1 cellular context compared by ENCODE assay signal in the genomic region with DNA sequence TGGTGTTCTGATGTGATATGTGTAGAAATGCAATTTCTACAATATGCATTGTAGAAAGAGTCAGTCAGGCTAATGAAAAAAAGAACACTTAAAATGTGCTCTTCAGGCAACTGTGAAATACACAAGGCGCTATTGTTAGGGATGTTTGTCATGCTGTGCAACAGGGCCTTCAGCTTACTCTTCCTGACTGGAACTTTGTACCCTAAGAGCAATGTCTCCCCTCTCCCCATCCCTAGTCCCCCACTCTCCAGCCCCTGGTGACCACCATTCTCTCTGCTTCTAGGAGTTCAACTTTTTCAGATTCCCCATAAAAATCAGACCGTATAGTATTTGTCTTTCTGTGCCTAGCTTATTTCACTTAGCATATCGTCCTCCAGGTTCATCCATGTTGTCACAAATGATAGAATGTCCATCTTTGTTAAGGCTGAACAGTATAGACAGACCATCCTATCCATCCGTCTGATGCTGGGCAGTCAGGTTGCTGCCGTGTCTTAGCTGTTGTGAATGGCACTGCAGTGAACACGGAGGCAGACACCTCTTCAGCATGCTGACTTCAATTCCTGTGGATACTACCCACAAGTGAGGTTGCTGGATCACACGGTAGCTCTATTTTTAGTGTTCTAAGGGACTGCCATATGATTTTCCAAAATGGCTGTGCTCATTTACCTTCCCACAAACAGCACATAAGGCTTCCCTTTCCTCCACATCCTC.
TF ChIP-seq lines count a peak whose summit lies in the region.

No MANE protein-coding gene starts in this region.

TF ChIP-seq in HepG2, 621 proteins besides CTCF, POLR2A, EP300 and RAD21 (continued from another document and continues in another):
- TF ChIP-seq, protein P1, sequence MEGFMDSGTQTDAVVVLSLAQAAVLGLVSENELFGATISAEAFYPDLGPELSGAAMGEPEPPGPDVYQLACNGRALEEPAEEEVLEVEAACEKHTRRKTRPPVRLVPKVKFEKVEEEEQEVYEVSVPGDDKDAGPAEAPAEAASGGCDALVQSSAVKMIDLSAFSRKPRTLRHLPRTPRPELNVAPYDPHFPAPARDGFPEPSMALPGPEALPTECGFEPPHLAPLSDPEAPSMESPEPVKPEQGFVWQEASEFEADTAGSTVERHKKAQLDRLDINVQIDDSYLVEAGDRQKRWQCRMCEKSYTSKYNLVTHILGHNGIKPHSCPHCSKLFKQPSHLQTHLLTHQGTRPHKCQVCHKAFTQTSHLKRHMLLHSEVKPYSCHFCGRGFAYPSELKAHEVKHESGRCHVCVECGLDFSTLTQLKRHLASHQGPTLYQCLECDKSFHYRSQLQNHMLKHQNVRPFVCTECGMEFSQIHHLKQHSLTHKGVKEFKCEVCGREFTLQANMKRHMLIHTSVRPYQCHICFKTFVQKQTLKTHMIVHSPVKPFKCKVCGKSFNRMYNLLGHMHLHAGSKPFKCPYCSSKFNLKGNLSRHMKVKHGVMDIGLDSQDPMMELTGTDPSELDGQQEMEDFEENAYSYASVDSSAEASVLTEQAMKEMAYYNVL (CRISPR knock-in tag; IDR thresholded peaks at IDR 0.05; ENCODE audit: borderline replicate concordance), result peak; percentile 23; the same call in 1 of the 2 replicates
- TF ChIP-seq KDM1A (CRISPR knock-in tag; IDR thresholded peaks at IDR 0.05) (peak; percentile 17; the same call in 1 of the 2 replicates), RARA (CRISPR knock-in tag; IDR thresholded peaks at IDR 0.05) (peak; percentile 10; the same call in 1 of the 2 replicates), TARDBP (CRISPR knock-in tag; IDR thresholded peaks at IDR 0.05) (0 out of 2 replicates have a peak, but pooled peaks have one; percentile 5), ZNF180 (CRISPR knock-in tag; IDR thresholded peaks at IDR 0.05; ENCODE audit: borderline replicate concordance, low read depth) (no peak), ZNF674 (CRISPR knock-in tag; IDR thresholded peaks at IDR 0.05; ENCODE audit: low read depth) (no peak), RXRB (CRISPR knock-in tag; IDR thresholded peaks at IDR 0.05; ENCODE audit: borderline replicate concordance) (peak; percentile 16; the same call in 1 of the 2 replicates), BORCS8-MEF2B (CRISPR knock-in tag; IDR thresholded peaks at IDR 0.05) (no peak), FOXA1 (IDR thresholded peaks at IDR 0.05) (no peak), FOXA1 (CRISPR knock-in tag; IDR thresholded peaks at IDR 0.05) (0 out of 2 replicates have a peak, but pooled peaks have one; percentile 36), NCOR1 (IDR thresholded peaks at IDR 0.05; ENCODE audit: borderline replicate concordance, low read length) (peak; percentile 92), GATAD2A (CRISPR knock-in tag; IDR thresholded peaks at IDR 0.05) (peak; percentile 73), ELF3 (CRISPR knock-in tag; IDR thresholded peaks at IDR 0.05) (0 out of 2 replicates have a peak, but pooled peaks have one; percentile 36), HNRNPK (IDR thresholded peaks at IDR 0.05; ENCODE audit: low read depth, low read length, poor library complexity, severe bottlenecking) (peak; percentile 26), CEBPB (IDR thresholded peaks at IDR 0.05; ENCODE audit: borderline replicate concordance, low read depth, low read length) (peak; percentile 57; the same call in 1 of the 2 replicates), SALL1 (CRISPR knock-in tag; IDR thresholded peaks at IDR 0.05) (0 out of 2 replicates have a peak, but pooled peaks have one; percentile 29), ZMYM3 (CRISPR knock-in tag; IDR thresholded peaks at IDR 0.05) (peak; percentile 7; the same call in 1 of the 2 replicates), JUNB (CRISPR knock-in tag; IDR thresholded peaks at IDR 0.05; ENCODE audit: borderline replicate concordance) (no peak), ZNF883 (CRISPR knock-in tag; IDR thresholded peaks at IDR 0.05; ENCODE audit: not compliant biosample characterization) (no peak), THAP11 (CRISPR knock-in tag; IDR thresholded peaks at IDR 0.05) (peak; percentile 54), TBX2 (CRISPR knock-in tag; IDR thresholded peaks at IDR 0.05; ENCODE audit: borderline replicate concordance) (0 out of 2 replicates have a peak, but pooled peaks have one; percentile 50), SMARCE1 (IDR thresholded peaks at IDR 0.05; ENCODE audit: borderline replicate concordance) (no peak), SSRP1 (CRISPR knock-in tag; IDR thresholded peaks at IDR 0.05) (0 out of 2 replicates have a peak, but pooled peaks have one; percentile 38)
- TF ChIP-seq, protein P2, sequence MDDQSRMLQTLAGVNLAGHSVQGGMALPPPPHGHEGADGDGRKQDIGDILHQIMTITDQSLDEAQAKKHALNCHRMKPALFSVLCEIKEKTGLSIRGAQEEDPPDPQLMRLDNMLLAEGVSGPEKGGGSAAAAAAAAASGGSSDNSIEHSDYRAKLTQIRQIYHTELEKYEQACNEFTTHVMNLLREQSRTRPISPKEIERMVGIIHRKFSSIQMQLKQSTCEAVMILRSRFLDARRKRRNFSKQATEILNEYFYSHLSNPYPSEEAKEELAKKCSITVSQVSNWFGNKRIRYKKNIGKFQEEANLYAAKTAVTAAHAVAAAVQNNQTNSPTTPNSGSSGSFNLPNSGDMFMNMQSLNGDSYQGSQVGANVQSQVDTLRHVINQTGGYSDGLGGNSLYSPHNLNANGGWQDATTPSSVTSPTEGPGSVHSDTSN (CRISPR knock-in tag; IDR thresholded peaks at IDR 0.05; ENCODE audit: borderline replicate concordance), result no peak
- TF ChIP-seq, protein P3, sequence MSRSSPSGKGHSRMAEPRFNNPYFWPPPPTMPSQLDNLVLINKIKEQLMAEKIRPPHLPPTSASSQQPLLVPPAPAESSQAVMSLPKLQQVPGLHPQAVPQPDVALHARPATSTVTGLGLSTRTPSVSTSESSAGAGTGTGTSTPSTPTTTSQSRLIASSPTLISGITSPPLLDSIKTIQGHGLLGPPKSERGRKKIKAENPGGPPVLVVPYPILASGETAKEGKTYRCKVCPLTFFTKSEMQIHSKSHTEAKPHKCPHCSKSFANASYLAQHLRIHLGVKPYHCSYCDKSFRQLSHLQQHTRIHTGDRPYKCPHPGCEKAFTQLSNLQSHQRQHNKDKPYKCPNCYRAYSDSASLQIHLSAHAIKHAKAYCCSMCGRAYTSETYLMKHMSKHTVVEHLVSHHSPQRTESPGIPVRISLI (CRISPR knock-in tag; IDR thresholded peaks at IDR 0.05; ENCODE audit: borderline replicate concordance), result peak; percentile 35; the same call in 1 of the 2 replicates
- TF ChIP-seq, protein P4, sequence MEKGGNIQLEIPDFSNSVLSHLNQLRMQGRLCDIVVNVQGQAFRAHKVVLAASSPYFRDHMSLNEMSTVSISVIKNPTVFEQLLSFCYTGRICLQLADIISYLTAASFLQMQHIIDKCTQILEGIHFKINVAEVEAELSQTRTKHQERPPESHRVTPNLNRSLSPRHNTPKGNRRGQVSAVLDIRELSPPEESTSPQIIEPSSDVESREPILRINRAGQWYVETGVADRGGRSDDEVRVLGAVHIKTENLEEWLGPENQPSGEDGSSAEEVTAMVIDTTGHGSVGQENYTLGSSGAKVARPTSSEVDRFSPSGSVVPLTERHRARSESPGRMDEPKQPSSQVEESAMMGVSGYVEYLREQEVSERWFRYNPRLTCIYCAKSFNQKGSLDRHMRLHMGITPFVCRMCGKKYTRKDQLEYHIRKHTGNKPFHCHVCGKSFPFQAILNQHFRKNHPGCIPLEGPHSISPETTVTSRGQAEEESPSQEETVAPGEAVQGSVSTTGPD (CRISPR knock-in tag; IDR thresholded peaks at IDR 0.05), result no peak
- TF ChIP-seq, protein P5, sequence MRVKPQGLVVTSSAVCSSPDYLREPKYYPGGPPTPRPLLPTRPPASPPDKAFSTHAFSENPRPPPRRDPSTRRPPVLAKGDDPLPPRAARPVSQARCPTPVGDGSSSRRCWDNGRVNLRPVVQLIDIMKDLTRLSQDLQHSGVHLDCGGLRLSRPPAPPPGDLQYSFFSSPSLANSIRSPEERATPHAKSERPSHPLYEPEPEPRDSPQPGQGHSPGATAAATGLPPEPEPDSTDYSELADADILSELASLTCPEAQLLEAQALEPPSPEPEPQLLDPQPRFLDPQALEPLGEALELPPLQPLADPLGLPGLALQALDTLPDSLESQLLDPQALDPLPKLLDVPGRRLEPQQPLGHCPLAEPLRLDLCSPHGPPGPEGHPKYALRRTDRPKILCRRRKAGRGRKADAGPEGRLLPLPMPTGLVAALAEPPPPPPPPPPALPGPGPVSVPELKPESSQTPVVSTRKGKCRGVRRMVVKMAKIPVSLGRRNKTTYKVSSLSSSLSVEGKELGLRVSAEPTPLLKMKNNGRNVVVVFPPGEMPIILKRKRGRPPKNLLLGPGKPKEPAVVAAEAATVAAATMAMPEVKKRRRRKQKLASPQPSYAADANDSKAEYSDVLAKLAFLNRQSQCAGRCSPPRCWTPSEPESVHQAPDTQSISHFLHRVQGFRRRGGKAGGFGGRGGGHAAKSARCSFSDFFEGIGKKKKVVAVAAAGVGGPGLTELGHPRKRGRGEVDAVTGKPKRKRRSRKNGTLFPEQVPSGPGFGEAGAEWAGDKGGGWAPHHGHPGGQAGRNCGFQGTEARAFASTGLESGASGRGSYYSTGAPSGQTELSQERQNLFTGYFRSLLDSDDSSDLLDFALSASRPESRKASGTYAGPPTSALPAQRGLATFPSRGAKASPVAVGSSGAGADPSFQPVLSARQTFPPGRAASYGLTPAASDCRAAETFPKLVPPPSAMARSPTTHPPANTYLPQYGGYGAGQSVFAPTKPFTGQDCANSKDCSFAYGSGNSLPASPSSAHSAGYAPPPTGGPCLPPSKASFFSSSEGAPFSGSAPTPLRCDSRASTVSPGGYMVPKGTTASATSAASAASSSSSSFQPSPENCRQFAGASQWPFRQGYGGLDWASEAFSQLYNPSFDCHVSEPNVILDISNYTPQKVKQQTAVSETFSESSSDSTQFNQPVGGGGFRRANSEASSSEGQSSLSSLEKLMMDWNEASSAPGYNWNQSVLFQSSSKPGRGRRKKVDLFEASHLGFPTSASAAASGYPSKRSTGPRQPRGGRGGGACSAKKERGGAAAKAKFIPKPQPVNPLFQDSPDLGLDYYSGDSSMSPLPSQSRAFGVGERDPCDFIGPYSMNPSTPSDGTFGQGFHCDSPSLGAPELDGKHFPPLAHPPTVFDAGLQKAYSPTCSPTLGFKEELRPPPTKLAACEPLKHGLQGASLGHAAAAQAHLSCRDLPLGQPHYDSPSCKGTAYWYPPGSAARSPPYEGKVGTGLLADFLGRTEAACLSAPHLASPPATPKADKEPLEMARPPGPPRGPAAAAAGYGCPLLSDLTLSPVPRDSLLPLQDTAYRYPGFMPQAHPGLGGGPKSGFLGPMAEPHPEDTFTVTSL (CRISPR knock-in tag; IDR thresholded peaks at IDR 0.05; ENCODE audit: borderline replicate concordance), result no peak
- TF ChIP-seq, protein P6, sequence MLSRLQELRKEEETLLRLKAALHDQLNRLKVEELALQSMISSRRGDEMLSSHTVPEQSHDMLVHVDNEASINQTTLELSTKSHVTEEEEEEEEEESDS (CRISPR knock-in tag; IDR thresholded peaks at IDR 0.05; ENCODE audit: borderline replicate concordance), result no peak
- TF ChIP-seq, protein P7, sequence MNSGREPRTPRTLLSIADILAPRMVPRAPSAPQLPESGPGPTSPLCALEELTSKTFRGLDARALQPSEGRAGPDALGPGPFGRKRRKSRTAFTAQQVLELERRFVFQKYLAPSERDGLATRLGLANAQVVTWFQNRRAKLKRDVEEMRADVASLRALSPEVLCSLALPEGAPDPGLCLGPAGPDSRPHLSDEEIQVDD (CRISPR knock-in tag; IDR thresholded peaks at IDR 0.05; ENCODE audit: borderline replicate concordance), result no peak
- TF ChIP-seq, protein P8, sequence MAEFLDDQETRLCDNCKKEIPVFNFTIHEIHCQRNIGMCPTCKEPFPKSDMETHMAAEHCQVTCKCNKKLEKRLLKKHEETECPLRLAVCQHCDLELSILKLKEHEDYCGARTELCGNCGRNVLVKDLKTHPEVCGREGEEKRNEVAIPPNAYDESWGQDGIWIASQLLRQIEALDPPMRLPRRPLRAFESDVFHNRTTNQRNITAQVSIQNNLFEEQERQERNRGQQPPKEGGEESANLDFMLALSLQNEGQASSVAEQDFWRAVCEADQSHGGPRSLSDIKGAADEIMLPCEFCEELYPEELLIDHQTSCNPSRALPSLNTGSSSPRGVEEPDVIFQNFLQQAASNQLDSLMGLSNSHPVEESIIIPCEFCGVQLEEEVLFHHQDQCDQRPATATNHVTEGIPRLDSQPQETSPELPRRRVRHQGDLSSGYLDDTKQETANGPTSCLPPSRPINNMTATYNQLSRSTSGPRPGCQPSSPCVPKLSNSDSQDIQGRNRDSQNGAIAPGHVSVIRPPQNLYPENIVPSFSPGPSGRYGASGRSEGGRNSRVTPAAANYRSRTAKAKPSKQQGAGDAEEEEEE (CRISPR knock-in tag; IDR thresholded peaks at IDR 0.05; ENCODE audit: borderline replicate concordance), result no peak
- TF ChIP-seq, protein P9, sequence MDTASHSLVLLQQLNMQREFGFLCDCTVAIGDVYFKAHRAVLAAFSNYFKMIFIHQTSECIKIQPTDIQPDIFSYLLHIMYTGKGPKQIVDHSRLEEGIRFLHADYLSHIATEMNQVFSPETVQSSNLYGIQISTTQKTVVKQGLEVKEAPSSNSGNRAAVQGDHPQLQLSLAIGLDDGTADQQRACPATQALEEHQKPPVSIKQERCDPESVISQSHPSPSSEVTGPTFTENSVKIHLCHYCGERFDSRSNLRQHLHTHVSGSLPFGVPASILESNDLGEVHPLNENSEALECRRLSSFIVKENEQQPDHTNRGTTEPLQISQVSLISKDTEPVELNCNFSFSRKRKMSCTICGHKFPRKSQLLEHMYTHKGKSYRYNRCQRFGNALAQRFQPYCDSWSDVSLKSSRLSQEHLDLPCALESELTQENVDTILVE (CRISPR knock-in tag; IDR thresholded peaks at IDR 0.05), result no peak; the same call in 1 of the 2 replicates
- TF ChIP-seq, protein P10, sequence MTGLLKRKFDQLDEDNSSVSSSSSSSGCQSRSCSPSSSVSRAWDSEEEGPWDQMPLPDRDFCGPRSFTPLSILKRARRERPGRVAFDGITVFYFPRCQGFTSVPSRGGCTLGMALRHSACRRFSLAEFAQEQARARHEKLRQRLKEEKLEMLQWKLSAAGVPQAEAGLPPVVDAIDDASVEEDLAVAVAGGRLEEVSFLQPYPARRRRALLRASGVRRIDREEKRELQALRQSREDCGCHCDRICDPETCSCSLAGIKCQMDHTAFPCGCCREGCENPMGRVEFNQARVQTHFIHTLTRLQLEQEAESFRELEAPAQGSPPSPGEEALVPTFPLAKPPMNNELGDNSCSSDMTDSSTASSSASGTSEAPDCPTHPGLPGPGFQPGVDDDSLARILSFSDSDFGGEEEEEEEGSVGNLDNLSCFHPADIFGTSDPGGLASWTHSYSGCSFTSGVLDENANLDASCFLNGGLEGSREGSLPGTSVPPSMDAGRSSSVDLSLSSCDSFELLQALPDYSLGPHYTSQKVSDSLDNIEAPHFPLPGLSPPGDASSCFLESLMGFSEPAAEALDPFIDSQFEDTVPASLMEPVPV (CRISPR knock-in tag; IDR thresholded peaks at IDR 0.05), result no peak
